ENCODE assay signal across 1 cellular context in the genomic region with DNA sequence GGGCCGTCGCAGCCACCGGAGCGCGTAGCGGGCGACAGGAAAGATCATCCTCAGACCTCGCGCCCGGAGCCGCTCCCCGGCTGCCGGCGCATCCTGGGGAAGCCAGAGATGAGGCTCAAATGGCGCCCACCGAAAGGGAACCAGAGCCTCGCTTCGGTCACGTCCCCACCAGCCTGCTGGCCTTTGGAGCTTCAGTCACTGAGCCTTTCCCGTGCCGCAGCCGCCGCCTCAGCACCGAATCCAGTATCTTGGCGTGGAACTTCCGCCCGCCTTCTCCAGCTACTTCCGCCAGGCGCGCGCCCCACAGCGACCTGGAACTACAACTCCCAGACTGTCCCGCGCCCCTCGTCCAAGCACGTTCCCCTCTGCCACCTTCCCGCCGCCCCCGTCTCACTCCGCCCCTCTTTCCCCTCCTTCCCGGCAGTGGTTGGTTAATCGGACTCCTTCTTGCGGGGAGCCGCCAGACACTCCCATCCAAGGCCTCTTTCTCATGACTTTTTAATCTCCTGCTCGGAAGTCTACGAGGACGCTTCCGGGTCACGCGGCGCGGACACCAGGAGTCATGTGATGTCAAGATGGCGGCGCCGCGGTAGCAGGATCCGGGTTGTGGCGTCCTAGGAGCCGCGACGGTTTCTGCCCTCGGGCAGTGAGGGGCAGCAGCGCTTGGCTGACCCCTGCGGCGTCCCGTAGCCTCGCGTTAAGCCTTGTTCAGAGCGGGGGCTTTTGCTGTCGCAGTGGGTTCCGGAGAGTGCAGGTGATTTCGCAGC.
TF ChIP-seq lines count a peak whose summit lies in the region.

A gene with protein sequence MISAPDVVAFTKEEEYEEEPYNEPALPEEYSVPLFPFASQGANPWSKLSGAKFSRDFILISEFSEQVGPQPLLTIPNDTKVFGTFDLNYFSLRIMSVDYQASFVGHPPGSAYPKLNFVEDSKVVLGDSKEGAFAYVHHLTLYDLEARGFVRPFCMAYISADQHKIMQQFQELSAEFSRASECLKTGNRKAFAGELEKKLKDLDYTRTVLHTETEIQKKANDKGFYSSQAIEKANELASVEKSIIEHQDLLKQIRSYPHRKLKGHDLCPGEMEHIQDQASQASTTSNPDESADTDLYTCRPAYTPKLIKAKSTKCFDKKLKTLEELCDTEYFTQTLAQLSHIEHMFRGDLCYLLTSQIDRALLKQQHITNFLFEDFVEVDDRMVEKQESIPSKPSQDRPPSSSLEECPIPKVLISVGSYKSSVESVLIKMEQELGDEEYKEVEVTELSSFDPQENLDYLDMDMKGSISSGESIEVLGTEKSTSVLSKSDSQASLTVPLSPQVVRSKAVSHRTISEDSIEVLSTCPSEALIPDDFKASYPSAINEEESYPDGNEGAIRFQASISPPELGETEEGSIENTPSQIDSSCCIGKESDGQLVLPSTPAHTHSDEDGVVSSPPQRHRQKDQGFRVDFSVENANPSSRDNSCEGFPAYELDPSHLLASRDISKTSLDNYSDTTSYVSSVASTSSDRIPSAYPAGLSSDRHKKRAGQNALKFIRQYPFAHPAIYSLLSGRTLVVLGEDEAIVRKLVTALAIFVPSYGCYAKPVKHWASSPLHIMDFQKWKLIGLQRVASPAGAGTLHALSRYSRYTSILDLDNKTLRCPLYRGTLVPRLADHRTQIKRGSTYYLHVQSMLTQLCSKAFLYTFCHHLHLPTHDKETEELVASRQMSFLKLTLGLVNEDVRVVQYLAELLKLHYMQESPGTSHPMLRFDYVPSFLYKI (plus strand): TSS at position 563 of the 767 bp plus-strand sequence. CDS start 497 bp downstream, outside the sequence.
A gene with protein sequence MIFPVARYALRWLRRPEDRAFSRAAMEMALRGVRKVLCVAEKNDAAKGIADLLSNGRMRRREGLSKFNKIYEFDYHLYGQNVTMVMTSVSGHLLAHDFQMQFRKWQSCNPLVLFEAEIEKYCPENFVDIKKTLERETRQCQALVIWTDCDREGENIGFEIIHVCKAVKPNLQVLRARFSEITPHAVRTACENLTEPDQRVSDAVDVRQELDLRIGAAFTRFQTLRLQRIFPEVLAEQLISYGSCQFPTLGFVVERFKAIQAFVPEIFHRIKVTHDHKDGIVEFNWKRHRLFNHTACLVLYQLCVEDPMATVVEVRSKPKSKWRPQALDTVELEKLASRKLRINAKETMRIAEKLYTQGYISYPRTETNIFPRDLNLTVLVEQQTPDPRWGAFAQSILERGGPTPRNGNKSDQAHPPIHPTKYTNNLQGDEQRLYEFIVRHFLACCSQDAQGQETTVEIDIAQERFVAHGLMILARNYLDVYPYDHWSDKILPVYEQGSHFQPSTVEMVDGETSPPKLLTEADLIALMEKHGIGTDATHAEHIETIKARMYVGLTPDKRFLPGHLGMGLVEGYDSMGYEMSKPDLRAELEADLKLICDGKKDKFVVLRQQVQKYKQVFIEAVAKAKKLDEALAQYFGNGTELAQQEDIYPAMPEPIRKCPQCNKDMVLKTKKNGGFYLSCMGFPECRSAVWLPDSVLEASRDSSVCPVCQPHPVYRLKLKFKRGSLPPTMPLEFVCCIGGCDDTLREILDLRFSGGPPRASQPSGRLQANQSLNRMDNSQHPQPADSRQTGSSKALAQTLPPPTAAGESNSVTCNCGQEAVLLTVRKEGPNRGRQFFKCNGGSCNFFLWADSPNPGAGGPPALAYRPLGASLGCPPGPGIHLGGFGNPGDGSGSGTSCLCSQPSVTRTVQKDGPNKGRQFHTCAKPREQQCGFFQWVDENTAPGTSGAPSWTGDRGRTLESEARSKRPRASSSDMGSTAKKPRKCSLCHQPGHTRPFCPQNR (minus strand): TSS at position 264 of the 767 bp plus-strand sequence. CDS start 216 bp downstream, at position 48.

TF ChIP-seq in HepG2, 621 proteins besides CTCF, POLR2A, EP300 and RAD21 (continued from another document and continues in another):
- TF ChIP-seq, protein P1, sequence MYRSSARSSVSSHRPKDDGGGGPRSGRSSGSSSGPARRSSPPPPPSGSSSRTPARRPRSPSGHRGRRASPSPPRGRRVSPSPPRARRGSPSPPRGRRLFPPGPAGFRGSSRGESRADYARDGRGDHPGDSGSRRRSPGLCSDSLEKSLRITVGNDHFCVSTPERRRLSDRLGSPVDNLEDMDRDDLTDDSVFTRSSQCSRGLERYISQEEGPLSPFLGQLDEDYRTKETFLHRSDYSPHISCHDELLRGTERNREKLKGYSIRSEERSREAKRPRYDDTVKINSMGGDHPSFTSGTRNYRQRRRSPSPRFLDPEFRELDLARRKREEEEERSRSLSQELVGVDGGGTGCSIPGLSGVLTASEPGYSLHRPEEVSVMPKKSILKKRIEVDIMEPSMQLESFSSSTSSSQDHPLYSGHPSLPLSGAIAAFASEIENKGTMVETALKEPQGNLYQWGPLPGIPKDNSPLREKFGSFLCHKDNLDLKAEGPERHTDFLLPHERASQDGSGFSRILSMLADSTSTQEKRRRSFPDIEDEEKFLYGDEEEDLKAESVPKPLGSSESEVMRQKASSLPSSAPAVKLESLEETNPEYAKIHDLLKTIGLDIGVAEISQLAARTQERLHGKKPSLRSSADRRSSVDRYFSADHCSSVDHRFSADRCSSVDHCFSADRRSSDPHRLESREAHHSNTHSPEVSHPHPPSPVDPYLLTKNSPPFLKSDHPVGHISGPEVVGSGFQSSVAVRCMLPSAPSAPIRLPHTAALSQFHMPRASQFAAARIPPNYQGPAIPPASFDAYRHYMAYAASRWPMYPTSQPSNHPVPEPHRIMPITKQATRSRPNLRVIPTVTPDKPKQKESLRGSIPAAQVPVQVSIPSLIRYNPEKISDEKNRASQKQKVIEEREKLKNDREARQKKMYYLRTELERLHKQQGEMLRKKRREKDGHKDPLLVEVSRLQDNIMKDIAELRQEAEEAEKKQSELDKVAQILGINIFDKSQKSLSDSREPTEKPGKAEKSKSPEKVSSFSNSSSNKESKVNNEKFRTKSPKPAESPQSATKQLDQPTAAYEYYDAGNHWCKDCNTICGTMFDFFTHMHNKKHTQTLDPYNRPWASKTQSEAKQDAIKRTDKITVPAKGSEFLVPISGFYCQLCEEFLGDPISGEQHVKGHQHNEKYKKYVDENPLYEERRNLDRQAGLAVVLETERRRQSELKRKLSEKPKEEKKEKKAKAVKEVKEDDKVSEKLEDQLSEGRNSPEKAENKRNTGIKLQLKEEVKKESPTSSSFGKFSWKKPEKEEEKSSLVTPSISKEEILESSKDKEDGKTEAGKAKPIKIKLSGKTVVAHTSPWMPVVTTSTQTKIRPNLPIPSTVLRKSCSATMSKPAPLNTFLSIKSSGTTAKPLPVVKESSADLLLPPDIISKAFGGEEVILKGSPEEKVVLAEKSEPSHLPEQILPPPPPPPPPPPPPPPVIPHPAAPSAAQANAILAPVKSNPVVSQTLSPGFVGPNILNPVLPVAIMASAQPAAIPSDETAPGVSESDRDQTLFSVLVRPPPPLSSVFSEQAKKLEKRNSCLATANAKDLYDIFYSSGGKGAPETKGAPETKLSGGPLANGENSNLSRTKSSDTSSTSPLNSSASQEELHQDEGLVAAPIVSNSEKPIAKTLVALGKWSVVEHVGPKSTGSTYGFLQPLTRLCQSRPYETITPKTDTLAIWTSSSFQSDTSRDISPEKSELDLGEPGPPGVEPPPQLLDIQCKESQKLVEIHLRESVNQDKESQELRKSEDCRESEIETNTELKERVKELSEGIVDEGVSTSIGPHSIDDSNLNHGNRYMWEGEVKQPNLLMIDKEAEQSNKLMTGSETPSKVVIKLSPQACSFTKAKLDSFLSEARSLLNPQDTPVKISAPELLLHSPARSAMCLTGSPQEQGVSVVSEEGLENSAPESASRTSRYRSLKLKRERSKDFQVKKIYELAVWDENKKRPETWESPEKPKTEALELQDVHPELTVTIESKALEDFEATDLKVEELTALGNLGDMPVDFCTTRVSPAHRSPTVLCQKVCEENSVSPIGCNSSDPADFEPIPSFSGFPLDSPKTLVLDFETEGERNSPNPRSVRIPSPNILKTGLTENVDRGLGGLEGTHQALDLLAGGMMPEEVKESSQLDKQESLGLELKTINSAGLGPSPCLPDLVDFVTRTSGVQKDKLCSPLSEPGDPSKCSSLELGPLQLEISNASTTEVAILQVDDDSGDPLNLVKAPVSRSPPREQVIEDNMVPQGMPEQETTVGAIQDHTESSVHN (CRISPR knock-in tag; IDR thresholded peaks at IDR 0.05): no peak
- TF ChIP-seq SRY (CRISPR knock-in tag; IDR thresholded peaks at IDR 0.05): no peak; the same call in 1 of the 2 replicates
- TF ChIP-seq, protein P2, sequence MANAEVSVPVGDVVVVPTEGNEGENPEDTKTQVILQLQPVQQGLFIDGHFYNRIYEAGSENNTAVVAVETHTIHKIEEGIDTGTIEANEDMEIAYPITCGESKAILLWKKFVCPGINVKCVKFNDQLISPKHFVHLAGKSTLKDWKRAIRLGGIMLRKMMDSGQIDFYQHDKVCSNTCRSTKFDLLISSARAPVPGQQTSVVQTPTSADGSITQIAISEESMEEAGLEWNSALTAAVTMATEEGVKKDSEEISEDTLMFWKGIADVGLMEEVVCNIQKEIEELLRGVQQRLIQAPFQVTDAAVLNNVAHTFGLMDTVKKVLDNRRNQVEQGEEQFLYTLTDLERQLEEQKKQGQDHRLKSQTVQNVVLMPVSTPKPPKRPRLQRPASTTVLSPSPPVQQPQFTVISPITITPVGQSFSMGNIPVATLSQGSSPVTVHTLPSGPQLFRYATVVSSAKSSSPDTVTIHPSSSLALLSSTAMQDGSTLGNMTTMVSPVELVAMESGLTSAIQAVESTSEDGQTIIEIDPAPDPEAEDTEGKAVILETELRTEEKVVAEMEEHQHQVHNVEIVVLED (CRISPR knock-in tag; IDR thresholded peaks at IDR 0.05; ENCODE audit: borderline replicate concordance): peak; percentile 87
- TF ChIP-seq, protein P3, sequence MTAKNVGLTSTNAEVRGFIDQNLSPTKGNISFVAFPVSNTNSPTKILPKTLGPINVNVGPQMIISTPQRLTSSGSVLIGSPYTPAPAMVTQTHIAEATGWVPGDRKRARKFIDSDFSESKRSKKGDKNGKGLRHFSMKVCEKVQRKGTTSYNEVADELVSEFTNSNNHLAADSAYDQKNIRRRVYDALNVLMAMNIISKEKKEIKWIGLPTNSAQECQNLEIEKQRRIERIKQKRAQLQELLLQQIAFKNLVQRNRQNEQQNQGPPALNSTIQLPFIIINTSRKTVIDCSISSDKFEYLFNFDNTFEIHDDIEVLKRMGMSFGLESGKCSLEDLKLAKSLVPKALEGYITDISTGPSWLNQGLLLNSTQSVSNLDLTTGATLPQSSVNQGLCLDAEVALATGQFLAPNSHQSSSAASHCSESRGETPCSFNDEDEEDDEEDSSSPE (CRISPR knock-in tag; IDR thresholded peaks at IDR 0.05): peak; percentile 94
- TF ChIP-seq, protein P4, sequence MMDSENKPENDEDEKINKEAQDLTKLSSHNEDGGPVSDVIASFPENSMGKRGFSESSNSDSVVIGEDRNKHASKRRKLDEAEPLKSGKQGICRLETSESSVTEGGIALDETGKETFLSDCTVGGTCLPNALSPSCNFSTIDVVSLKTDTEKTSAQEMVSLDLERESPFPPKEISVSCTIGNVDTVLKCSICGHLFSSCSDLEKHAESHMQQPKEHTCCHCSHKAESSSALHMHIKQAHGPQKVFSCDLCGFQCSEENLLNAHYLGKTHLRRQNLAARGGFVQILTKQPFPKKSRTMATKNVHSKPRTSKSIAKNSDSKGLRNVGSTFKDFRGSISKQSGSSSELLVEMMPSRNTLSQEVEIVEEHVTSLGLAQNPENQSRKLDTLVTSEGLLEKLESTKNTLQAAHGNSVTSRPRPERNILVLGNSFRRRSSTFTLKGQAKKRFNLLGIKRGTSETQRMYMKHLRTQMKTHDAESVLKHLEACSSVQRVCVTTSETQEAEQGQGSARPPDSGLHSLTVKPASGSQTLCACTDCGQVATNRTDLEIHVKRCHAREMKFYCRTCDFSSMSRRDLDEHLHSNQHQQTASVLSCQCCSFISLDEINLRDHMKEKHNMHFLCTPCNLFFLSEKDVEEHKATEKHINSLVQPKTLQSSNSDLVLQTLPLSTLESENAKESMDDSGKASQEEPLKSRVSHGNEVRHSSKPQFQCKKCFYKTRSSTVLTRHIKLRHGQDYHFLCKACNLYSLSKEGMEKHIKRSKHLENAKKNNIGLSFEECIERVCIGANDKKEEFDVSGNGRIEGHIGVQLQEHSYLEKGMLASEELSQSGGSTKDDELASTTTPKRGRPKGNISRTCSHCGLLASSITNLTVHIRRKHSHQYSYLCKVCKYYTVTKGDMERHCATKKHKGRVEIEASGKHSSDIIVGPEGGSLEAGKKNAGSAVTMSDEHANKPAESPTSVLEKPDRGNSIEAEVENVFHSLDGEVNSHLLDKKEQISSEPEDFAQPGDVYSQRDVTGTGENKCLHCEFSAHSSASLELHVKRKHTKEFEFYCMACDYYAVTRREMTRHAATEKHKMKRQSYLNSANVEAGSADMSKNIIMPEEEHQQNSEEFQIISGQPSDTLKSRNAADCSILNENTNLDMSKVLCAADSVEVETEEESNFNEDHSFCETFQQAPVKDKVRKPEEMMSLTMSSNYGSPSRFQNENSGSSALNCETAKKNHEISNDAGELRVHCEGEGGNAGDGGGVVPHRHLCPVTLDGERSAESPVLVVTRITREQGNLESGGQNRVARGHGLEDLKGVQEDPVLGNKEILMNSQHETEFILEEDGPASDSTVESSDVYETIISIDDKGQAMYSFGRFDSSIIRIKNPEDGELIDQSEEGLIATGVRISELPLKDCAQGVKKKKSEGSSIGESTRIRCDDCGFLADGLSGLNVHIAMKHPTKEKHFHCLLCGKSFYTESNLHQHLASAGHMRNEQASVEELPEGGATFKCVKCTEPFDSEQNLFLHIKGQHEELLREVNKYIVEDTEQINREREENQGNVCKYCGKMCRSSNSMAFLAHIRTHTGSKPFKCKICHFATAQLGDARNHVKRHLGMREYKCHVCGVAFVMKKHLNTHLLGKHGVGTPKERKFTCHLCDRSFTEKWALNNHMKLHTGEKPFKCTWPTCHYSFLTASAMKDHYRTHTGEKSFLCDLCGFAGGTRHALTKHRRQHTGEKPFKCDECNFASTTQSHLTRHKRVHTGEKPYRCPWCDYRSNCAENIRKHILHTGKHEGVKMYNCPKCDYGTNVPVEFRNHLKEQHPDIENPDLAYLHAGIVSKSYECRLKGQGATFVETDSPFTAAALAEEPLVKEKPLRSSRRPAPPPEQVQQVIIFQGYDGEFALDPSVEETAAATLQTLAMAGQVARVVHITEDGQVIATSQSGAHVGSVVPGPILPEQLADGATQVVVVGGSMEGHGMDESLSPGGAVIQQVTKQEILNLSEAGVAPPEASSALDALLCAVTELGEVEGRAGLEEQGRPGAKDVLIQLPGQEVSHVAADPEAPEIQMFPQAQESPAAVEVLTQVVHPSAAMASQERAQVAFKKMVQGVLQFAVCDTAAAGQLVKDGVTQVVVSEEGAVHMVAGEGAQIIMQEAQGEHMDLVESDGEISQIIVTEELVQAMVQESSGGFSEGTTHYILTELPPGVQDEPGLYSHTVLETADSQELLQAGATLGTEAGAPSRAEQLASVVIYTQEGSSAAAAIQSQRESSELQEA (CRISPR knock-in tag; IDR thresholded peaks at IDR 0.05; ENCODE audit: not compliant biosample characterization): no peak
- 0 out of 2 replicates have a peak, but pooled peaks have one; percentile 85 for TF ChIP-seq ZIK1 (CRISPR knock-in tag; IDR thresholded peaks at IDR 0.05; ENCODE audit: borderline replicate concordance, low read depth)
- TF ChIP-seq JDP2 (CRISPR knock-in tag; IDR thresholded peaks at IDR 0.05; ENCODE audit: borderline replicate concordance): no peak
- peak; percentile 64; the same call in 1 of the 2 replicates for TF ChIP-seq ZNF747 (CRISPR knock-in tag; IDR thresholded peaks at IDR 0.05; ENCODE audit: borderline replicate concordance)
- TF ChIP-seq ZNF546 (CRISPR knock-in tag; conservative IDR thresholded peaks at IDR 0.05): peak; percentile 60; the same call in 1 of the 2 replicates
- no peak; the same call in 1 of the 2 replicates for TF ChIP-seq JUN (CRISPR knock-in tag; IDR thresholded peaks at IDR 0.05)
- TF ChIP-seq, protein P5, sequence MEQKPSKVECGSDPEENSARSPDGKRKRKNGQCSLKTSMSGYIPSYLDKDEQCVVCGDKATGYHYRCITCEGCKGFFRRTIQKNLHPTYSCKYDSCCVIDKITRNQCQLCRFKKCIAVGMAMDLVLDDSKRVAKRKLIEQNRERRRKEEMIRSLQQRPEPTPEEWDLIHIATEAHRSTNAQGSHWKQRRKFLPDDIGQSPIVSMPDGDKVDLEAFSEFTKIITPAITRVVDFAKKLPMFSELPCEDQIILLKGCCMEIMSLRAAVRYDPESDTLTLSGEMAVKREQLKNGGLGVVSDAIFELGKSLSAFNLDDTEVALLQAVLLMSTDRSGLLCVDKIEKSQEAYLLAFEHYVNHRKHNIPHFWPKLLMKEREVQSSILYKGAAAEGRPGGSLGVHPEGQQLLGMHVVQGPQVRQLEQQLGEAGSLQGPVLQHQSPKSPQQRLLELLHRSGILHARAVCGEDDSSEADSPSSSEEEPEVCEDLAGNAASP (CRISPR knock-in tag; IDR thresholded peaks at IDR 0.05; ENCODE audit: borderline replicate concordance): no peak
- no peak for TF ChIP-seq ZNF850 (CRISPR knock-in tag; conservative IDR thresholded peaks at IDR 0.05)
